In genomic region chr6:154319231-154319858, GRCh38 we compare ENCODE assay signal across 12 cellular contexts. TPM values are rescaled to one million over a fixed set of nuclear protein-coding genes. Genes with fewer than 3 reads are reported as not detected.
DNase-seq lines count a peak whose midpoint lies in the region; ATAC-seq and TF ChIP-seq lines count a peak whose summit lies in the region.
"Had no signal": no experiment of that assay in that cellular context is flagged by ENCODE, and none has a peak within 500 bp of the region (broad histone marks: within the 10 kb centered on the region; RNA-seq: fewer than 3 reads in every experiment).

No MANE protein-coding gene starts in this region.

- H3K27ac ChIP-seq in SK-N-MC = peak overlapping the region; percentile 96
- no peak overlapping the region for H3K27ac ChIP-seq in mesendoderm (ENCODE audit: low read depth, low read length)

- DNase-seq in COR-L47 (lab: John Stamatoyannopoulos, UW) (peak; percentile 6), HFF-Myc (ENCODE audit: extremely low read depth, low read depth) (peak; percentile 59), SK-N-MC (ENCODE audit: low read depth, low spot score) (peak; percentile 97), mesothelial cell of epicardium (ENCODE audit: low spot score in 2 of 2, unreplicated experiment in 2 of 2) (peak; percentile 35 to 49), GM13977 (ENCODE audit: low spot score) (no peak), mesendoderm (no peak)
- no peak for DNase-seq in activated CD4-positive, alpha-beta memory T cell treated with anti-CD3 and anti-CD28 coated beads for 36 hours
- DNase-seq: activated naive CD8-positive, alpha-beta T cell treated with anti-CD3 and anti-CD28 coated beads for 36 hours; NCI-H1105 had no signal

- H3K4me3 ChIP-seq in HFF-Myc (replicated peaks; ENCODE audit: low read depth, low read length) (no peak overlapping the region), SK-N-MC (peak overlapping the region; percentile 75), mesendoderm (ENCODE audit: low read length) (no peak overlapping the region)

- H3K4me2 ChIP-seq in mesendoderm (ENCODE audit: low read length) = no peak overlapping the region

- TF ChIP-seq CTCF in HFF-Myc (IDR thresholded peaks at IDR 0.05; ENCODE audit: low read depth, low read length, missing control alignments) (no peak), mesothelial cell of epicardium (IDR thresholded peaks at IDR 0.05; ENCODE audit: unreplicated experiment) (no peak), GM13977 (IDR thresholded peaks at IDR 0.05; ENCODE audit: extremely low read depth, insufficient read depth, missing control alignments) (no peak)

- H3K9me3 Mint-ChIP-seq in mesothelial cell of epicardium = no peaks in the 10 kb centered on the region
- no peaks in the 10 kb centered on the region for H3K9me3 Mint-ChIP-seq in activated CD4-positive, alpha-beta memory T cell treated with anti-CD3 and anti-CD28 coated beads for 36 hours
- H3K9me3 Mint-ChIP-seq: activated naive CD8-positive, alpha-beta T cell treated with anti-CD3 and anti-CD28 coated beads for 36 hours had no signal

- intact Hi-C loops in activated CD4-positive, alpha-beta memory T cell treated with anti-CD3 and anti-CD28 coated beads for 36 hours (cut with micrococcal nuclease) = no loop called here

- H2AK5ac ChIP-seq in mesendoderm (ENCODE audit: low read length) = no peak overlapping the region

- H2BK120ac ChIP-seq in mesendoderm (ENCODE audit: low read depth, low read length) = no peak overlapping the region

- no peaks in the 10 kb centered on the region for H3K27me3 ChIP-seq in mesendoderm (ENCODE audit: insufficient read depth, low read length, poor library complexity)

- no peak overlapping the region for H3K18ac ChIP-seq in mesendoderm (ENCODE audit: low read length)

- no peak overlapping the region for H2BK15ac ChIP-seq in mesendoderm (replicated peaks; ENCODE audit: low read depth)

- no peaks in the 10 kb centered on the region for H3K79me1 ChIP-seq in mesendoderm (ENCODE audit: low read length)

- H3K79me2 ChIP-seq in mesendoderm (ENCODE audit: control insufficient read depth, insufficient read depth, low read length) = no peaks in the 10 kb centered on the region

- no peaks in the 10 kb centered on the region for H3K36me3 Mint-ChIP-seq in mesothelial cell of epicardium
- no peaks in the 10 kb centered on the region for H3K36me3 Mint-ChIP-seq in activated CD4-positive, alpha-beta memory T cell treated with anti-CD3 and anti-CD28 coated beads for 36 hours
- H3K36me3 Mint-ChIP-seq: activated naive CD8-positive, alpha-beta T cell treated with anti-CD3 and anti-CD28 coated beads for 36 hours had no signal

- H3K36me3 ChIP-seq in SK-N-MC (ENCODE audit: insufficient read depth, low read length) (no peaks in the 10 kb centered on the region), mesendoderm (ENCODE audit: control insufficient read depth, insufficient read depth, low read length) (no peaks in the 10 kb centered on the region)

- H3K27me3 Mint-ChIP-seq in mesothelial cell of epicardium (ENCODE audit: low read depth) = no peaks in the 10 kb centered on the region
- H3K27me3 Mint-ChIP-seq in activated CD4-positive, alpha-beta memory T cell treated with anti-CD3 and anti-CD28 coated beads for 36 hours = peaks cover 2% of the 10 kb centered on the region
- H3K27me3 Mint-ChIP-seq: activated naive CD8-positive, alpha-beta T cell treated with anti-CD3 and anti-CD28 coated beads for 36 hours had no signal

- H4K5ac ChIP-seq in mesendoderm (ENCODE audit: low read length) = no peak overlapping the region

- POLR2A ChIA-PET in activated CD4-positive, alpha-beta memory T cell treated with anti-CD3 and anti-CD28 coated beads for 36 hours (lab: Charles Lee) = no interaction called here

- H4K8ac ChIP-seq in mesendoderm (ENCODE audit: low read depth, low read length) = no peak overlapping the region

- H3K4ac ChIP-seq in mesendoderm (ENCODE audit: low read depth, low read length) = no peak overlapping the region

- no CpG with 5 or more reads among the region's 8 CpGs for WGBS in mesendoderm (ENCODE audit: extremely low coverage, insufficient coverage, low lambda C conversion rate)

- peaks cover 35% of the 10 kb centered on the region for H3K4me1 Mint-ChIP-seq in mesothelial cell of epicardium
- no peaks in the 10 kb centered on the region for H3K4me1 Mint-ChIP-seq in activated CD4-positive, alpha-beta memory T cell treated with anti-CD3 and anti-CD28 coated beads for 36 hours (ENCODE audit: low read depth)

- H3K27ac Mint-ChIP-seq in mesothelial cell of epicardium = peak overlapping the region; percentile 95
- H3K27ac Mint-ChIP-seq in activated CD4-positive, alpha-beta memory T cell treated with anti-CD3 and anti-CD28 coated beads for 36 hours = no peak overlapping the region
- H3K27ac Mint-ChIP-seq: activated naive CD8-positive, alpha-beta T cell treated with anti-CD3 and anti-CD28 coated beads for 36 hours had no signal

- peak overlapping the region; percentile 72 for H3K9ac ChIP-seq in SK-N-MC (ENCODE audit: insufficient read length)
- no peak overlapping the region for H3K9ac ChIP-seq in mesendoderm (ENCODE audit: low read length)

- in situ Hi-C loops in GM13977 (cut with MboI; ENCODE audit: low pct_unique_long_range_greater_than_20kb, low sequenced_read_pairs, unreplicated experiment) = no loop called here

- no peaks in the 10 kb centered on the region for H3K9me3 ChIP-seq in SK-N-MC (ENCODE audit: low read depth, low read length)

- no peak overlapping the region for H2BK5ac ChIP-seq in mesendoderm (ENCODE audit: low read length)

- H3K23ac ChIP-seq in mesendoderm (ENCODE audit: low read length) = no peak overlapping the region

- no peak for ATAC-seq in GM18498 (IDR thresholded peaks at IDR 0.05; ENCODE audit: unreplicated experiment)
- ATAC-seq: HCT116 had no signal

- peak overlapping the region; percentile 44 for H3K4me3 Mint-ChIP-seq in mesothelial cell of epicardium
- no peak overlapping the region for H3K4me3 Mint-ChIP-seq in activated CD4-positive, alpha-beta memory T cell treated with anti-CD3 and anti-CD28 coated beads for 36 hours
- H3K4me3 Mint-ChIP-seq: activated naive CD8-positive, alpha-beta T cell treated with anti-CD3 and anti-CD28 coated beads for 36 hours had no signal

- no peaks in the 10 kb centered on the region for H3K4me1 ChIP-seq in mesendoderm (ENCODE audit: control insufficient read depth, low read depth, low read length)

- CTCF ChIA-PET in activated CD4-positive, alpha-beta memory T cell treated with anti-CD3 and anti-CD28 coated beads for 36 hours (lab: Charles Lee) = no interaction called here

- no peak overlapping the region for H3K56ac ChIP-seq in mesendoderm (ENCODE audit: low read length)

RNA-seq across cellular contexts. Expression of gene IPCEF1, which starts 37.3 kb away (rescaled TPM):
- 0.76 to 1.5 TPM (median 1.0 TPM) in 3 replicates for total RNA-seq in mesothelial cell of epicardium
- 3.1 TPM for polyA plus RNA-seq in mesendoderm (2013, experiment 1 of 2)
- 2.1 TPM for polyA plus RNA-seq in mesendoderm (2013, experiment 2 of 2)
- 10 to 100 TPM; 10.5 to 14.2 TPM for total RNA-seq in activated CD4-positive, alpha-beta memory T cell treated with anti-CD3 and anti-CD28 coated beads for 36 hours
- total RNA-seq: G401 had no signal

Comparison
In these comparisons a context has a peak if more than half of its experiments do, and no peak if none do; other contexts are left out.
1. DNase-seq: peak in COR-L47 (single experiment), HFF-Myc (single experiment), SK-N-MC (single experiment) and mesothelial cell of epicardium (2 of 2); none in GM13977 (single experiment), mesendoderm (single experiment) and activated CD4-positive, alpha-beta memory T cell treated with anti-CD3 and anti-CD28 coated beads for 36 hours (single experiment).